In the genomic region with DNA sequence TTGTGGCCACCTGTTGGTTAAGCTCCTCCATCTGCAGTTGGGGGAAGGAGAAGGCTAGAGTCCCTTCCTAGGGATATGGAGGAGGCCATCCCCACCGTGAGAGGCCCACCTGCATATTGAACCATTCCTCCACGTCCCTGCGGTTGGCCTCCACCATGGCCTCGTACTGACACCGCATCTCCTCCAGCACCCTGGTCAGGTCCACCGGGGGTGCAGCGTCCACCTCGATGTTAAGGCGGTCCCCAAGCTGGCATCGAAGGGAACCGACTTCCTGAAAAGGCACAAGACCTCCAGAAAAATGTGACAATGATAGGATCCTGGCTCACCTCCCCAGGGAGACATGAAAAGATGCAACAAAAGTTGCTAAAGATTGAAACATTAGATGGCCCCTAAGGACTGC, we compare ENCODE assay signal across 32 cellular contexts. TPM values are rescaled to one million over a fixed set of nuclear protein-coding genes. Genes with fewer than 3 reads are reported as not detected.
"Had no signal": no experiment of that assay in that cellular context is flagged by ENCODE, and none has a peak within 500 bp of the region (broad histone marks: within the 10 kb centered on the region; RNA-seq: fewer than 3 reads in every experiment).

No MANE protein-coding gene starts in this region.

- H3K9me3 Mint-ChIP-seq: stimulated activated naive CD8-positive, alpha-beta T cell treated with anti-CD3 and anti-CD28 coated beads, Interleukin-15, amount 100 ng/mL, for 72 hours had no signal

- H2AFZ ChIP-seq: parathyroid adenoma had no signal

- DNase-seq: activated CD4-positive, alpha-beta T cell treated with anti-CD3 and anti-CD28 coated beads for 4 hours; activated CD4-positive, alpha-beta T cell treated with anti-CD3 and anti-CD28 coated beads, Interleukin-2, amount 50 U/mL, for 4 hours; activated naive CD4-positive, alpha-beta T cell; activated T-cell treated with anti-CD3 and anti-CD28 coated beads for 4 hours; activated T-cell treated with anti-CD3 and anti-CD28 coated beads, Interleukin-2, amount 50 U/mL, for 72 hours; cerebellar nuclear complex; colonic mucosa; effector memory CD4-positive, alpha-beta T cell; glutamatergic neuron; naive B cell; nephron progenitor cell; stimulated activated CD4-positive, alpha-beta T cell treated with anti-CD3 and anti-CD28 coated beads, Interleukin-1b, Interleukin-23, amount 100 ng/mL, for 48 hours; stimulated activated CD4-positive, alpha-beta T cell treated with anti-CD3 and anti-CD28 coated beads, Interleukin-4, amount 100 ng/mL, for 4 hours; stimulated activated CD8-positive, alpha-beta memory T cell treated with anti-CD3 and anti-CD28 coated beads, Interleukin-4, amount 100 ng/mL, for 48 hours; stimulated activated naive CD8-positive, alpha-beta T cell treated with anti-CD3 and anti-CD28 coated beads, Interleukin-15, amount 100 ng/mL, for 72 hours; substantia nigra had no signal

- H3K27me3 ChIP-seq: colonic mucosa, right atrium auricular region, uterus had no signal

- H3K4me2 ChIP-seq: smooth muscle cell had no signal

- ATAC-seq: activated naive CD4-positive, alpha-beta T cell treated with anti-CD3 and anti-CD28 coated beads, Interleukin-2, amount 50 U/mL, for 72 hours; activated T-cell treated with anti-CD3 and anti-CD28 coated beads, Interleukin-2, amount 50 U/mL, for 72 hours; stimulated activated memory B cell treated with anti-CD40 and anti-IgM and Interleukin-4, amounts not matched to agents 10 μg/mL and 1 μg/mL and 100 μg/mL, for 72 hours; stimulated activated naive CD8-positive, alpha-beta T cell treated with anti-CD3 and anti-CD28 coated beads, Interleukin-15, amount 100 ng/mL, for 72 hours had no signal

- H3K36me3 Mint-ChIP-seq: activated naive CD4-positive, alpha-beta T cell treated with anti-CD3 and anti-CD28 coated beads, Interleukin-2, amount 50 U/mL, for 72 hours; stimulated activated memory B cell treated with anti-CD40 and anti-IgM and Interleukin-4, amounts not matched to agents 10 μg/mL and 1 μg/mL and 100 μg/mL, for 72 hours; type B pancreatic cell had no signal

- H3K4me3 ChIP-seq: colonic mucosa, dorsolateral prefrontal cortex, gastrocnemius medialis, right atrium auricular region, smooth muscle cell, uterus had no signal

- H3K4me1 ChIP-seq: colonic mucosa, gastrocnemius medialis, parathyroid adenoma, uterus had no signal

- H3K4me1 Mint-ChIP-seq: naive B cell; stimulated activated memory B cell treated with anti-CD40 and anti-IgM and Interleukin-4, amounts not matched to agents 10 μg/mL and 1 μg/mL and 100 μg/mL, for 72 hours; stimulated activated naive CD8-positive, alpha-beta T cell treated with anti-CD3 and anti-CD28 coated beads, Interleukin-15, amount 100 ng/mL, for 72 hours had no signal

- H3K9me3 ChIP-seq: colonic mucosa, gastrocnemius medialis, uterus had no signal

- H3K27ac Mint-ChIP-seq: activated naive CD4-positive, alpha-beta T cell treated with anti-CD3 and anti-CD28 coated beads, Interleukin-2, amount 50 U/mL, for 72 hours; activated T-cell treated with anti-CD3 and anti-CD28 coated beads, Interleukin-2, amount 50 U/mL, for 72 hours; mesothelial cell of epicardium; naive B cell; nephron progenitor cell; stimulated activated memory B cell treated with anti-CD40 and anti-IgM and Interleukin-4, amounts not matched to agents 10 μg/mL and 1 μg/mL and 100 μg/mL, for 72 hours had no signal

- H3K79me2 ChIP-seq: parathyroid adenoma had no signal

- H3K9ac ChIP-seq: parathyroid adenoma had no signal

- H3K36me3 ChIP-seq: colonic mucosa, gastrocnemius medialis, right atrium auricular region, uterus had no signal

- H3K4me3 Mint-ChIP-seq: activated T-cell treated with anti-CD3 and anti-CD28 coated beads, Interleukin-2, amount 50 U/mL, for 72 hours; mesothelial cell of epicardium; naive B cell; nephron progenitor cell; stimulated activated memory B cell treated with anti-CD40 and anti-IgM and Interleukin-4, amounts not matched to agents 10 μg/mL and 1 μg/mL and 100 μg/mL, for 72 hours; stimulated activated naive CD8-positive, alpha-beta T cell treated with anti-CD3 and anti-CD28 coated beads, Interleukin-15, amount 100 ng/mL, for 72 hours had no signal

- H3K27ac ChIP-seq: colonic mucosa, dorsolateral prefrontal cortex, parathyroid adenoma, right atrium auricular region, uterus, VCaP had no signal

RNA-seq across cellular contexts. Expression of gene KRT32, which starts 3.0 kb away (rescaled TPM):
- total RNA-seq: activated naive CD4-positive, alpha-beta T cell treated with anti-CD3 and anti-CD28 coated beads, Interleukin-2, amount 50 U/mL, for 72 hours; activated T-cell treated with anti-CD3 and anti-CD28 coated beads, Interleukin-2, amount 50 U/mL, for 72 hours; colonic mucosa; dorsolateral prefrontal cortex; epithelial cell of proximal tubule; left cardiac atrium; left ventricle myocardium superior; lung microvascular endothelial cell; mesothelial cell of epicardium; pulmonary artery endothelial cell; right atrium auricular region; smooth muscle cell; uterus had no signal
- polyA plus RNA-seq: smooth muscle cell had no signal

RNA-seq across cellular contexts. Expression of gene KRT35, which starts 16.8 kb away (rescaled TPM):
- total RNA-seq: activated naive CD4-positive, alpha-beta T cell treated with anti-CD3 and anti-CD28 coated beads, Interleukin-2, amount 50 U/mL, for 72 hours; activated T-cell treated with anti-CD3 and anti-CD28 coated beads, Interleukin-2, amount 50 U/mL, for 72 hours; colonic mucosa; dorsolateral prefrontal cortex; epithelial cell of proximal tubule; gastrocnemius medialis; left cardiac atrium; left ventricle myocardium superior; lung microvascular endothelial cell; mesothelial cell of epicardium; pulmonary artery endothelial cell; right atrium auricular region; smooth muscle cell; uterus had no signal
- polyA plus RNA-seq: smooth muscle cell had no signal

RNA-seq across cellular contexts. Expression of gene KRT38, which starts 23.4 kb away (rescaled TPM):
- total RNA-seq: activated naive CD4-positive, alpha-beta T cell treated with anti-CD3 and anti-CD28 coated beads, Interleukin-2, amount 50 U/mL, for 72 hours; activated T-cell treated with anti-CD3 and anti-CD28 coated beads, Interleukin-2, amount 50 U/mL, for 72 hours; colonic mucosa; dorsolateral prefrontal cortex; epithelial cell of proximal tubule; gastrocnemius medialis; left cardiac atrium; left ventricle myocardium superior; lung microvascular endothelial cell; mesothelial cell of epicardium; pulmonary artery endothelial cell; right atrium auricular region; smooth muscle cell; uterus had no signal
- polyA plus RNA-seq: smooth muscle cell had no signal

RNA-seq across cellular contexts. Expression of gene KRT36, which starts 25.5 kb away (rescaled TPM):
- total RNA-seq: activated naive CD4-positive, alpha-beta T cell treated with anti-CD3 and anti-CD28 coated beads, Interleukin-2, amount 50 U/mL, for 72 hours; activated T-cell treated with anti-CD3 and anti-CD28 coated beads, Interleukin-2, amount 50 U/mL, for 72 hours; colonic mucosa; dorsolateral prefrontal cortex; epithelial cell of proximal tubule; gastrocnemius medialis; left cardiac atrium; left ventricle myocardium superior; lung microvascular endothelial cell; mesothelial cell of epicardium; pulmonary artery endothelial cell; right atrium auricular region; uterus had no signal
- polyA plus RNA-seq: smooth muscle cell had no signal

RNA-seq across cellular contexts. Expression of gene KRT37, which starts 39.8 kb away (rescaled TPM):
- total RNA-seq: activated naive CD4-positive, alpha-beta T cell treated with anti-CD3 and anti-CD28 coated beads, Interleukin-2, amount 50 U/mL, for 72 hours; activated T-cell treated with anti-CD3 and anti-CD28 coated beads, Interleukin-2, amount 50 U/mL, for 72 hours; colonic mucosa; dorsolateral prefrontal cortex; epithelial cell of proximal tubule; gastrocnemius medialis; left cardiac atrium; left ventricle myocardium superior; lung microvascular endothelial cell; mesothelial cell of epicardium; pulmonary artery endothelial cell; right atrium auricular region; uterus had no signal
- polyA plus RNA-seq: smooth muscle cell had no signal
